Comparison of ENCODE assay signal across 18 cellular contexts in genomic region chr20:46509523-46509922, GRCh38. TPM values are rescaled to one million over a fixed set of nuclear protein-coding genes. Genes with fewer than 3 reads are reported as not detected.
"Had no signal": no experiment of that assay in that cellular context is flagged by ENCODE, and none has a peak within 500 bp of the region (broad histone marks: within the 10 kb centered on the region; RNA-seq: fewer than 3 reads in every experiment).

No MANE protein-coding gene starts in this region.

- H3K27ac ChIP-seq: adrenal gland, coronary artery, sigmoid colon, thoracic aorta had no signal

- DNase-seq: activated naive CD4-positive, alpha-beta T cell treated with anti-CD3 and anti-CD28 coated beads, Interleukin-2, amount 50 U/mL, for 16 hours; activated T-cell treated with anti-CD3 and anti-CD28 coated beads for 4 hours; adrenal gland; central memory CD4-positive, alpha-beta T cell; effector CD8-positive, alpha-beta T cell; left ventricle myocardium superior; mesendoderm; sigmoid colon; stimulated activated CD4-positive, alpha-beta T cell treated with anti-CD3 and anti-CD28 coated beads, Interleukin-12 subunit alpha, Interleukin-12 subunit beta, amount 100 ng/mL, for 4 hours; stimulated activated naive CD4-positive, alpha-beta T cell had no signal

- H3K27me3 ChIP-seq: adrenal gland, sigmoid colon had no signal

- H3K9me3 ChIP-seq: adrenal gland, sigmoid colon, thoracic aorta had no signal

- H3K4me3 ChIP-seq: adrenal gland, coronary artery, sigmoid colon, thoracic aorta had no signal

- ATAC-seq: activated T-helper 17 cell treated with anti-CD3 and anti-CD28 coated beads, Interleukin-2, amount 50 U/mL, for 72 hours; left ventricle myocardium superior had no signal

- H3K36me3 ChIP-seq: adrenal gland, sigmoid colon, thoracic aorta had no signal

RNA-seq across cellular contexts. Expression of gene OCSTAMP, which starts 40.9 kb away (rescaled TPM):
- total RNA-seq: adrenal gland, fibroblast of lung, frontal cortex, kidney epithelial cell, left ventricle myocardium superior, osteocyte, sigmoid colon, thoracic aorta, ureter had no signal
